Comparison of ENCODE assay signal across 6 cellular contexts in genomic region chr16:29740630-29741015, GRCh38. TPM values are rescaled to one million over a fixed set of nuclear protein-coding genes. Genes with fewer than 3 reads are reported as not detected.
"Had no signal": no experiment of that assay in that cellular context is flagged by ENCODE, and none has a peak within 500 bp of the region (broad histone marks: within the 10 kb centered on the region; RNA-seq: fewer than 3 reads in every experiment).

No MANE protein-coding gene starts in this region.

RNA-seq across cellular contexts. Expression of gene C16orf54, which starts 5.2 kb away (rescaled TPM):
- total RNA-seq: dermis microvascular lymphatic vessel endothelial cell, SK-MEL-5 had no signal

RNA-seq across cellular contexts. Expression of gene ZG16, which starts 37.4 kb away (rescaled TPM):
- total RNA-seq: activated T-helper 2 cell treated with anti-CD3 and anti-CD28 coated beads, Interferon-gamma antibody, Interleukin-2, Interleukin-4, amounts not matched to agents 10 μg/mL and 5 μg/mL and 100 μg/mL, durations not matched to agents 14 hours and 24 hours and 36 hours; dermis microvascular lymphatic vessel endothelial cell; esophagus squamous epithelium; left cardiac atrium; SK-MEL-5; urinary bladder had no signal
